ENCODE assay signal across 8 cellular contexts in genomic region chr9:116626762-116627161, GRCh38.
"Had no signal": no experiment of that assay in that cellular context is flagged by ENCODE, and none has a peak within 500 bp of the region (broad histone marks: within the 10 kb centered on the region; RNA-seq: fewer than 3 reads in every experiment).

No MANE protein-coding gene starts in this region.

- H3K4me3 Mint-ChIP-seq: H9, HFFc6 had no signal

- H3K27ac Mint-ChIP-seq: H9, HFFc6 had no signal

- H2AFZ ChIP-seq: GM23248 had no signal

- H3K27ac ChIP-seq: GM23248 had no signal

- H3K9me3 ChIP-seq: HAP-1 had no signal

- DNase-seq: GM23248, GOT3, H7, H9, HCEC 1CT, HFFc6 had no signal

- H3K9ac ChIP-seq: GM23248 had no signal

- H3K36me3 ChIP-seq: HAP-1 had no signal

- H3K9me3 Mint-ChIP-seq: H9, HFFc6 had no signal

- H3K4me3 ChIP-seq: GM23248, HAP-1 had no signal

- H3K4me1 ChIP-seq: HAP-1 had no signal

- ATAC-seq: HCT116 had no signal
